ENCODE assay signal across 10 cellular contexts in the genomic region with DNA sequence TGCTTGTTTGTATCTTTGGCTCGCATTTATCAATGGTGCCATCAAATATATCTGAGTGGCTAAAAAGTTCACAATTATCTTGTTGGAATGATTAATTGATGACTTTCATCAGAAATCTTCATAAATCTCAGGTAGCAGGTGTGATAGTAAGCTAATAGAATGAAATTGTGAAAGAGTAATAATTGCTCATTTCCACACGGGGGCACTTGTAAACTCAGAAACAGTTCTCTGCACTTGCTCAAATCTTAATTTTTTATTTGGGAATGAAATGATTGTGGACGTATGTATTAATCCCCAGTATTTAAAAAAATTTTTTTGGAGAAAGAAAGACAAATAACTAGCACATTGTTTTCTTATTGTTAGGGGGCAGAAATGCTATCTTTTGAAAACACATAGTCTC.
DNase-seq lines count a peak whose midpoint lies in the region; ATAC-seq, FAIRE-seq and TF ChIP-seq lines count a peak whose summit lies in the region.
"Had no signal": no experiment of that assay in that cellular context is flagged by ENCODE, and none has a peak within 500 bp of the region (broad histone marks: within the 10 kb centered on the region; RNA-seq: fewer than 3 reads in every experiment).

No MANE protein-coding gene starts in this region.

- peak; percentile 19 to 28; a peak in 1 of 5 replicates for TF ChIP-seq RAD21 in A549 (conservative IDR thresholded peaks at IDR 0.05 in 1 of 2, IDR thresholded peaks at IDR 0.05 in 1 of 2)

- 2% methylated on average over 3 of the region's 3 CpGs for WGBS in A549 (ENCODE audit: missing lambda C conversion rate)

- no peak for TF ChIP-seq EP300 in A549 (IDR thresholded peaks at IDR 0.05)

- H3K4me3 ChIP-seq in A549 = no peak overlapping the region
- H3K4me3 ChIP-seq: prostate gland had no signal

- H3K27me3 ChIP-seq in foreskin keratinocyte = no peaks in the 10 kb centered on the region

- H3K4me1 ChIP-seq in A549 = no peaks in the 10 kb centered on the region
- H3K4me1 ChIP-seq in foreskin keratinocyte = no peaks in the 10 kb centered on the region
- H3K4me1 ChIP-seq: prostate gland had no signal

- no peak overlapping the region for H3K27ac ChIP-seq in A549
- H3K27ac ChIP-seq in foreskin keratinocyte = no peak overlapping the region
- H3K27ac ChIP-seq: prostate gland had no signal

- no peak overlapping the region for H3K4me2 ChIP-seq in A549

- no peak overlapping the region for H3K27ac Mint-ChIP-seq in activated T-helper 1 cell treated with anti-CD3 and anti-CD28 coated beads, Interleukin-12 subunit alpha, Interleukin-12 subunit beta, Interleukin-2, Interleukin-4 antibody, amounts not matched to agents 30 ng/mL and 10 ng/mL and 1 ng/mL, durations not matched to agents 14 hours and 24 hours and 36 hours

- no peaks in the 10 kb centered on the region for H3K4me1 Mint-ChIP-seq in activated T-helper 1 cell treated with anti-CD3 and anti-CD28 coated beads, Interleukin-12 subunit alpha, Interleukin-12 subunit beta, Interleukin-2, Interleukin-4 antibody, amounts not matched to agents 30 ng/mL and 10 ng/mL and 1 ng/mL, durations not matched to agents 14 hours and 24 hours and 36 hours (ENCODE audit: low read depth)

- in situ Hi-C loops in GM13976 (cut with MboI; ENCODE audit: low sequenced_read_pairs, unreplicated experiment) = no loop called here

- ATAC-seq in A549 = no peak
- peak; percentile 41 for ATAC-seq in foreskin keratinocyte
- ATAC-seq in HG02588 (IDR thresholded peaks at IDR 0.05; ENCODE audit: unreplicated experiment) = no peak

- H3K9me3 ChIP-seq in A549 = no peaks in the 10 kb centered on the region
- H3K9me3 ChIP-seq: prostate gland had no signal

- intact Hi-C loops in activated T-helper 1 cell treated with anti-CD3 and anti-CD28 coated beads, Interleukin-12 subunit alpha, Interleukin-12 subunit beta, Interleukin-2, Interleukin-4 antibody, amounts not matched to agents 30 ng/mL and 10 ng/mL and 1 ng/mL, durations not matched to agents 14 hours and 24 hours and 36 hours (cut with micrococcal nuclease) = loop anchor here (2.0 kb wide), 1 partner anchor 977 kb away; no protein-coding TSS in a partner anchor

- H3K9me3 Mint-ChIP-seq in activated T-helper 1 cell treated with anti-CD3 and anti-CD28 coated beads, Interleukin-12 subunit alpha, Interleukin-12 subunit beta, Interleukin-2, Interleukin-4 antibody, amounts not matched to agents 30 ng/mL and 10 ng/mL and 1 ng/mL, durations not matched to agents 14 hours and 24 hours and 36 hours = no peaks in the 10 kb centered on the region

- peak; percentile 15; the same call in 2 of the 3 replicates for TF ChIP-seq CTCF in A549 (IDR thresholded peaks at IDR 0.05)
- peak; percentile 20 for TF ChIP-seq CTCF in GM13976 (IDR thresholded peaks at IDR 0.05; ENCODE audit: borderline replicate concordance, control extremely low read depth, extremely low read depth, insufficient read depth, missing control alignments)
- TF ChIP-seq CTCF in foreskin keratinocyte (conservative IDR thresholded peaks at IDR 0.05) = peak; percentile 73

- FAIRE-seq in A549 (lab: Jason Lieb, UNC) = no peak

- CTCF ChIA-PET in A549 (lab: Yijun Ruan, JAX) = interaction anchor here (1.3 kb wide), 1 partner anchor 13 kb away, joined by 3 read pairs; no protein-coding TSS in a partner anchor

- DNase-seq in A549 (ENCODE audit: low read depth in 1 of 2, low spot score in 1 of 2) = peak in 1 of 2 experiments; percentile 9
- DNase-seq in GM13976 (ENCODE audit: low spot score) = peak; percentile 26
- peak; percentile 14 for DNase-seq in NCI-H524 treated with DMSO at 0.1 percent for 48 hours (lab: John Stamatoyannopoulos, UW)
- DNase-seq in foreskin keratinocyte = no peak
- DNase-seq in NOMO-1 treated with dmso at 0.1 percent for 144 hours (lab: John Stamatoyannopoulos, UW; ENCODE audit: unreplicated experiment) = no peak
- no peak for DNase-seq in activated T-helper 1 cell treated with anti-CD3 and anti-CD28 coated beads, Interleukin-12 subunit alpha, Interleukin-12 subunit beta, Interleukin-2, Interleukin-4 antibody, amounts not matched to agents 30 ng/mL and 10 ng/mL and 1 ng/mL, durations not matched to agents 14 hours and 24 hours and 36 hours (ENCODE audit: low spot score)
- no peak for DNase-seq in DMS153 treated with DMSO at 0.1 percent for 48 hours (lab: John Stamatoyannopoulos, UW; ENCODE audit: unreplicated experiment)
- DNase-seq: C1 segment of cervical spinal cord had no signal

- POLR2A ChIA-PET in A549 (lab: Yijun Ruan, JAX) = no interaction called here

- no peak overlapping the region for H3K4me3 Mint-ChIP-seq in activated T-helper 1 cell treated with anti-CD3 and anti-CD28 coated beads, Interleukin-12 subunit alpha, Interleukin-12 subunit beta, Interleukin-2, Interleukin-4 antibody, amounts not matched to agents 30 ng/mL and 10 ng/mL and 1 ng/mL, durations not matched to agents 14 hours and 24 hours and 36 hours

- no peak for TF ChIP-seq POLR2A in A549 (IDR thresholded peaks at IDR 0.05; ENCODE audit: low read length)

- H3K36me3 Mint-ChIP-seq in activated T-helper 1 cell treated with anti-CD3 and anti-CD28 coated beads, Interleukin-12 subunit alpha, Interleukin-12 subunit beta, Interleukin-2, Interleukin-4 antibody, amounts not matched to agents 30 ng/mL and 10 ng/mL and 1 ng/mL, durations not matched to agents 14 hours and 24 hours and 36 hours (ENCODE audit: low read depth) = no peaks in the 10 kb centered on the region

- H3K27me3 Mint-ChIP-seq in activated T-helper 1 cell treated with anti-CD3 and anti-CD28 coated beads, Interleukin-12 subunit alpha, Interleukin-12 subunit beta, Interleukin-2, Interleukin-4 antibody, amounts not matched to agents 30 ng/mL and 10 ng/mL and 1 ng/mL, durations not matched to agents 14 hours and 24 hours and 36 hours (ENCODE audit: insufficient read depth) = peaks cover 31% of the 10 kb centered on the region

TF ChIP-seq in A549, 52 proteins besides CTCF, POLR2A, EP300 and RAD21:
- no peak for TF ChIP-seq ZC3H11A (IDR thresholded peaks at IDR 0.05)
- no peak for TF ChIP-seq RARB (CRISPR knock-in tag; IDR thresholded peaks at IDR 0.05)
- no peak for TF ChIP-seq KDM1A (IDR thresholded peaks at IDR 0.05; ENCODE audit: low read depth)
- TF ChIP-seq POLR2AphosphoS2 (conservative IDR thresholded peaks at IDR 0.05; ENCODE audit: low read length) = no peak
- peak; percentile 32; the same call in 2 of the 3 replicates for TF ChIP-seq SMC3 (IDR thresholded peaks at IDR 0.05)

Comparison
In these comparisons a context has a peak if more than half of its experiments do, and no peak if none do; other contexts are left out.
1. DNase-seq: peak in GM13976 (single experiment) and NCI-H524 treated with DMSO at 0.1 percent for 48 hours (single experiment); none in foreskin keratinocyte (0 of 2), NOMO-1 treated with dmso at 0.1 percent for 144 hours (single experiment), activated T-helper 1 cell treated with anti-CD3 and anti-CD28 coated beads, Interleukin-12 subunit alpha, Interleukin-12 subunit beta, Interleukin-2, Interleukin-4 antibody, amounts not matched to agents 30 ng/mL and 10 ng/mL and 1 ng/mL, durations not matched to agents 14 hours and 24 hours and 36 hours (single experiment) and DMS153 treated with DMSO at 0.1 percent for 48 hours (single experiment).
2. CTCF ChIP-seq: peak in every context shown above with its lines; median percentile 73 in foreskin keratinocyte; 20 in GM13976; 15 in A549.